Comparison of ENCODE assay signal across 14 cellular contexts in genomic region chr3:122824465-122825379, GRCh38. TPM values are rescaled to one million over a fixed set of nuclear protein-coding genes. Genes with fewer than 3 reads are reported as not detected.
DNase-seq lines count a peak whose midpoint lies in the region; ATAC-seq, FAIRE-seq and TF ChIP-seq lines count a peak whose summit lies in the region.
"Had no signal": no experiment of that assay in that cellular context is flagged by ENCODE, and none has a peak within 500 bp of the region (broad histone marks: within the 10 kb centered on the region; RNA-seq: fewer than 3 reads in every experiment).

No MANE protein-coding gene starts in this region.

- H2AFZ ChIP-seq in IMR-90 (replicated peaks; ENCODE audit: low read length, poor library complexity), result no peak overlapping the region

- H2BK15ac ChIP-seq in IMR-90 (ENCODE audit: low read depth, low read length), result no peak overlapping the region

- no peak overlapping the region for H3K23ac ChIP-seq in IMR-90 (ENCODE audit: low read depth, low read length)

- H3K27ac ChIP-seq in IMR-90 (ENCODE audit: insufficient read depth, low read length), result no peak overlapping the region

- TF ChIP-seq POLR2A in IMR-90 (IDR thresholded peaks at IDR 0.05; ENCODE audit: low read depth, low read length), result no peak

- H3K14ac ChIP-seq in IMR-90 (replicated peaks; ENCODE audit: low read depth, low read length), result no peak overlapping the region

- H3K9me1 ChIP-seq in IMR-90 (ENCODE audit: insufficient read depth, low read length), result peaks cover 4% of the 10 kb centered on the region; the same call in 1 of the 2 replicates

- peaks cover 65 to 80% of the 10 kb centered on the region in 2 donors for H3K36me3 Mint-ChIP-seq in CD14-positive monocyte

- peaks cover 0 to 5% (median 0%) of the 10 kb centered on the region in 7 donors for H3K9me3 Mint-ChIP-seq in CD14-positive monocyte
- H3K9me3 Mint-ChIP-seq: activated T-helper 1 cell treated with anti-CD3 and anti-CD28 coated beads, Interleukin-12 subunit alpha, Interleukin-12 subunit beta, Interleukin-2, Interleukin-4 antibody, amounts not matched to agents 30 ng/mL and 10 ng/mL and 1 ng/mL, durations not matched to agents 14 hours and 24 hours and 36 hours; memory B cell; T-helper 2 cell treated with Interferon-gamma antibody and Interleukin-4, amounts not matched to agents 5 μg/mL and 100 μg/mL, for 36 hours had no signal

- no peak overlapping the region for H2AK5ac ChIP-seq in IMR-90 (ENCODE audit: low read depth, low read length)

- H3K4ac ChIP-seq in IMR-90 (ENCODE audit: low read depth, low read length), result no peak overlapping the region

- H3K27me3 ChIP-seq in IMR-90 (ENCODE audit: control insufficient read depth, insufficient read depth, low read length), result no peaks in the 10 kb centered on the region
- H3K27me3 ChIP-seq: BLaER1 treated with 17β-estradiol and CSF1 and Interleukin-3, amounts not matched to agents 10 nM and 100 nM had no signal

- no peak overlapping the region for H2BK5ac ChIP-seq in IMR-90 (ENCODE audit: low read depth, low read length, poor library complexity, severe bottlenecking)

- no peak overlapping the region for H3K56ac ChIP-seq in IMR-90 (ENCODE audit: extremely low read depth, insufficient read depth, low read length)

- CTCF ChIA-PET in IMR-90 (lab: Yijun Ruan, JAX), result interaction anchor here (1.1 kb wide), 1 partner anchor 15 kb away, joined by 3 read pairs; no protein-coding TSS in a partner anchor

- in situ Hi-C loops in IMR-90 (cut with MboI; ENCODE audit: low sequenced_read_pairs), result no loop called here

- no peak overlapping the region for H2BK120ac ChIP-seq in IMR-90 (ENCODE audit: low read depth, low read length)

- peak; percentile 32 for ATAC-seq in IMR-90 (ENCODE audit: low read depth)
- ATAC-seq in GM18909 (IDR thresholded peaks at IDR 0.05; ENCODE audit: poor library complexity, unreplicated experiment), result no peak
- ATAC-seq in GM19463 (IDR thresholded peaks at IDR 0.05; ENCODE audit: unreplicated experiment), result no peak
- ATAC-seq: Right ventricle myocardium inferior had no signal

- peaks cover 5% of the 10 kb centered on the region; the same call in 1 of the 2 replicates for H3K36me3 ChIP-seq in IMR-90 (ENCODE audit: control insufficient read depth, insufficient read depth, low read length)

- H2BK20ac ChIP-seq in IMR-90 (ENCODE audit: low read depth, low read length), result no peak overlapping the region

- dilution Hi-C loops in IMR-90 (cut with HindIII; ENCODE audit: low sequenced_read_pairs, unreplicated experiment), result no loop called here

- no peak overlapping the region for H3K4me3 ChIP-seq in IMR-90 (ENCODE audit: insufficient read depth, low read depth, low read length)
- H3K4me3 ChIP-seq: BLaER1 treated with 17β-estradiol and CSF1 and Interleukin-3, amounts not matched to agents 10 nM and 100 nM had no signal

- BruUV-seq in IMR-90 (replicated peaks; lab: Mats Ljungman, UMichigan), result no TSS peak

- no peaks in the 10 kb centered on the region for H4K20me1 ChIP-seq in IMR-90 (ENCODE audit: insufficient read depth, low read length)
- H4K20me1 ChIP-seq: BLaER1 treated with 17β-estradiol and CSF1 and Interleukin-3, amounts not matched to agents 10 nM and 100 nM had no signal

- no peak overlapping the region for H3K4me3 Mint-ChIP-seq in CD14-positive monocyte
- H3K4me3 Mint-ChIP-seq: activated T-helper 1 cell treated with anti-CD3 and anti-CD28 coated beads, Interleukin-12 subunit alpha, Interleukin-12 subunit beta, Interleukin-2, Interleukin-4 antibody, amounts not matched to agents 30 ng/mL and 10 ng/mL and 1 ng/mL, durations not matched to agents 14 hours and 24 hours and 36 hours; memory B cell; T-helper 2 cell treated with Interferon-gamma antibody and Interleukin-4, amounts not matched to agents 5 μg/mL and 100 μg/mL, for 36 hours had no signal

- H3K27me3 Mint-ChIP-seq in CD14-positive monocyte (ENCODE audit: low read depth in 3 of 3), result peaks cover 0 to 2% (median 0%) of the 10 kb centered on the region in 3 donors
- H3K27me3 Mint-ChIP-seq: memory B cell had no signal

- no peak overlapping the region for H4K8ac ChIP-seq in IMR-90 (ENCODE audit: low read depth in 2 of 2, low read length in 2 of 2)

- H3K4me1 ChIP-seq in IMR-90 (ENCODE audit: control insufficient read depth, insufficient read depth, low read length), result no peaks in the 10 kb centered on the region

- H3K27ac Mint-ChIP-seq in CD14-positive monocyte, result peak overlapping the region in 6 of 7 donors; percentile 30 to 86 (median 54)
- H3K27ac Mint-ChIP-seq: activated T-helper 1 cell treated with anti-CD3 and anti-CD28 coated beads, Interleukin-12 subunit alpha, Interleukin-12 subunit beta, Interleukin-2, Interleukin-4 antibody, amounts not matched to agents 30 ng/mL and 10 ng/mL and 1 ng/mL, durations not matched to agents 14 hours and 24 hours and 36 hours; memory B cell; T-helper 2 cell treated with Interferon-gamma antibody and Interleukin-4, amounts not matched to agents 5 μg/mL and 100 μg/mL, for 36 hours had no signal

- 100% methylated on average over 1 of the region's 7 CpGs; no CpG with 5 or more reads in 1 of the 2 experiments for WGBS in IMR-90 (ENCODE audit: extremely low coverage in 2 of 2, insufficient read length in 1 of 2), 2 experiments

- TF ChIP-seq RAD21 in IMR-90 (IDR thresholded peaks at IDR 0.05; ENCODE audit: low read length), result no peak

- no peak overlapping the region for H3K18ac ChIP-seq in IMR-90 (ENCODE audit: low read depth, low read length)

- intact Hi-C loops in CD14-positive monocyte (cut with micrococcal nuclease), result no loop called here
- intact Hi-C loops in IMR-90 (cut with micrococcal nuclease), result no loop called here

- POLR2A ChIA-PET in IMR-90 (lab: Charles Lee; ENCODE audit: unreplicated experiment), result no interaction called here

- no peaks in the 10 kb centered on the region for H3K9me3 ChIP-seq in IMR-90 (ENCODE audit: control insufficient read depth, insufficient read depth, low read length)

- no peak overlapping the region for H2AK9ac ChIP-seq in IMR-90 (replicated peaks; ENCODE audit: low read depth, low read length, poor library complexity)

- TF ChIP-seq CTCF in CD14-positive monocyte (IDR thresholded peaks at IDR 0.05) (no peak), IMR-90 (conservative IDR thresholded peaks at IDR 0.05; ENCODE audit: low read depth, low read length) (no peak)

- H3K9ac ChIP-seq in IMR-90 (ENCODE audit: low read depth, low read length), result no peak overlapping the region

- FAIRE-seq in endometrium (lab: Jason Lieb, UNC), result peak; percentile 91

- H3K4me1 Mint-ChIP-seq in CD14-positive monocyte, result peaks cover 18% of the 10 kb centered on the region

- no peak overlapping the region for H3K4me2 ChIP-seq in IMR-90 (ENCODE audit: low read depth, low read length)

- DNase-seq in CD14-positive monocyte (ENCODE audit: low spot score), result no peak
- DNase-seq in IMR-90, result peak; percentile 42
- DNase-seq in renal cortical epithelial cell (ENCODE audit: low read depth), result peak; percentile 62
- DNase-seq in cerebellar nuclear complex (lab: John Stamatoyannopoulos, UW), result no peak
- DNase-seq in superior temporal gyrus (ENCODE audit: extremely low spot score), result no peak
- DNase-seq: DND-41 had no signal

- no peak overlapping the region for H4K91ac ChIP-seq in IMR-90 (ENCODE audit: insufficient read depth, low read depth, low read length)

- no peak overlapping the region for H4K5ac ChIP-seq in IMR-90 (ENCODE audit: low read depth, low read length)

- H3K79me1 ChIP-seq in IMR-90 (ENCODE audit: low read depth in 1 of 2, low read length in 2 of 2), result no peaks in the 10 kb centered on the region

TF ChIP-seq in IMR-90, 13 proteins besides CTCF, POLR2A, EP300 and RAD21:
- TF ChIP-seq FOS (IDR thresholded peaks at IDR 0.05; ENCODE audit: low read depth, low read length) (no peak), CEBPB (IDR thresholded peaks at IDR 0.05; ENCODE audit: low read depth, low read length) (peak; percentile 27; the same call in 1 of the 2 replicates), SMC3 (IDR thresholded peaks at IDR 0.05; ENCODE audit: low read depth, low read length) (no peak)

RNA-seq across cellular contexts. Expression of gene SLC49A4, which starts 29.9 kb away (rescaled TPM):
- polyA plus RNA-seq in CD14-positive monocyte, result 10 to 100 TPM; 18.6 to 19.0 TPM
- total RNA-seq in IMR-90 (2012; rRNA removed), result 6.5 and 12.2 TPM in 2 replicates
- polyA plus RNA-seq in IMR-90 (2012; rRNA removed), result 5.8 and 6.8 TPM in 2 replicates
- 2.7 and 3.4 TPM in 2 replicates for polyA plus RNA-seq in IMR-90 (2012; cell fraction: cytosol; rRNA removed)
- 1.2 and 3.8 TPM in 2 replicates for polyA plus RNA-seq in IMR-90 (2012; cell fraction: nucleus; rRNA removed; ENCODE audit: low replicate concordance)
- 13.7 and 26.3 TPM in 2 replicates for total RNA-seq in renal cortical epithelial cell

RNA-seq across cellular contexts. Expression of gene HSPBAP1, which starts 31.1 kb away (rescaled TPM):
- polyA plus RNA-seq in CD14-positive monocyte, result 10 to 100 TPM; 11.7 to 11.9 TPM
- 4.4 and 4.8 TPM in 2 replicates for total RNA-seq in IMR-90 (2012; rRNA removed)
- 2.5 and 2.6 TPM in 2 replicates for polyA plus RNA-seq in IMR-90 (2012; rRNA removed)
- 0.77 and 1.4 TPM in 2 replicates for polyA plus RNA-seq in IMR-90 (2012; cell fraction: cytosol; rRNA removed)
- 1.6 and 10.0 TPM in 2 replicates for polyA plus RNA-seq in IMR-90 (2012; cell fraction: nucleus; rRNA removed; ENCODE audit: low replicate concordance)
- total RNA-seq in renal cortical epithelial cell, result 2.4 and 5.8 TPM in 2 replicates

Comparison
In these comparisons a context has a peak if more than half of its experiments do, and no peak if none do; other contexts are left out.
1. DNase-seq: peak in IMR-90 (single experiment) and renal cortical epithelial cell (single experiment); none in CD14-positive monocyte (single experiment), cerebellar nuclear complex (0 of 2) and superior temporal gyrus (single experiment).